In genomic region chr9:5610491-5610890, GRCh38 we compare ENCODE assay signal across 1 cellular context.
TF ChIP-seq lines count a peak whose summit lies in the region.

No MANE protein-coding gene starts in this region.

TF ChIP-seq in HepG2, 621 proteins besides CTCF, POLR2A, EP300 and RAD21 (continued from another document):
- TF ChIP-seq, protein P1, sequence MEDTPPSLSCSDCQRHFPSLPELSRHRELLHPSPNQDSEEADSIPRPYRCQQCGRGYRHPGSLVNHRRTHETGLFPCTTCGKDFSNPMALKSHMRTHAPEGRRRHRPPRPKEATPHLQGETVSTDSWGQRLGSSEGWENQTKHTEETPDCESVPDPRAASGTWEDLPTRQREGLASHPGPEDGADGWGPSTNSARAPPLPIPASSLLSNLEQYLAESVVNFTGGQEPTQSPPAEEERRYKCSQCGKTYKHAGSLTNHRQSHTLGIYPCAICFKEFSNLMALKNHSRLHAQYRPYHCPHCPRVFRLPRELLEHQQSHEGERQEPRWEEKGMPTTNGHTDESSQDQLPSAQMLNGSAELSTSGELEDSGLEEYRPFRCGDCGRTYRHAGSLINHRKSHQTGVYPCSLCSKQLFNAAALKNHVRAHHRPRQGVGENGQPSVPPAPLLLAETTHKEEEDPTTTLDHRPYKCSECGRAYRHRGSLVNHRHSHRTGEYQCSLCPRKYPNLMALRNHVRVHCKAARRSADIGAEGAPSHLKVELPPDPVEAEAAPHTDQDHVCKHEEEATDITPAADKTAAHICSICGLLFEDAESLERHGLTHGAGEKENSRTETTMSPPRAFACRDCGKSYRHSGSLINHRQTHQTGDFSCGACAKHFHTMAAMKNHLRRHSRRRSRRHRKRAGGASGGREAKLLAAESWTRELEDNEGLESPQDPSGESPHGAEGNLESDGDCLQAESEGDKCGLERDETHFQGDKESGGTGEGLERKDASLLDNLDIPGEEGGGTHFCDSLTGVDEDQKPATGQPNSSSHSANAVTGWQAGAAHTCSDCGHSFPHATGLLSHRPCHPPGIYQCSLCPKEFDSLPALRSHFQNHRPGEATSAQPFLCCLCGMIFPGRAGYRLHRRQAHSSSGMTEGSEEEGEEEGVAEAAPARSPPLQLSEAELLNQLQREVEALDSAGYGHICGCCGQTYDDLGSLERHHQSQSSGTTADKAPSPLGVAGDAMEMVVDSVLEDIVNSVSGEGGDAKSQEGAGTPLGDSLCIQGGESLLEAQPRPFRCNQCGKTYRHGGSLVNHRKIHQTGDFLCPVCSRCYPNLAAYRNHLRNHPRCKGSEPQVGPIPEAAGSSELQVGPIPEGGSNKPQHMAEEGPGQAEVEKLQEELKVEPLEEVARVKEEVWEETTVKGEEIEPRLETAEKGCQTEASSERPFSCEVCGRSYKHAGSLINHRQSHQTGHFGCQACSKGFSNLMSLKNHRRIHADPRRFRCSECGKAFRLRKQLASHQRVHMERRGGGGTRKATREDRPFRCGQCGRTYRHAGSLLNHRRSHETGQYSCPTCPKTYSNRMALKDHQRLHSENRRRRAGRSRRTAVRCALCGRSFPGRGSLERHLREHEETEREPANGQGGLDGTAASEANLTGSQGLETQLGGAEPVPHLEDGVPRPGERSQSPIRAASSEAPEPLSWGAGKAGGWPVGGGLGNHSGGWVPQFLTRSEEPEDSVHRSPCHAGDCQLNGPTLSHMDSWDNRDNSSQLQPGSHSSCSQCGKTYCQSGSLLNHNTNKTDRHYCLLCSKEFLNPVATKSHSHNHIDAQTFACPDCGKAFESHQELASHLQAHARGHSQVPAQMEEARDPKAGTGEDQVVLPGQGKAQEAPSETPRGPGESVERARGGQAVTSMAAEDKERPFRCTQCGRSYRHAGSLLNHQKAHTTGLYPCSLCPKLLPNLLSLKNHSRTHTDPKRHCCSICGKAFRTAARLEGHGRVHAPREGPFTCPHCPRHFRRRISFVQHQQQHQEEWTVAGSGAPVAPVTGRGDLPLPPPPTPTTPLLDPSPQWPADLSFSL (CRISPR knock-in tag; IDR thresholded peaks at IDR 0.05), result no peak
